In genomic region chr15:78018445-78018844, GRCh38 we compare ENCODE assay signal across 16 cellular contexts. TPM values are rescaled to one million over a fixed set of nuclear protein-coding genes. Genes with fewer than 3 reads are reported as not detected.
DNase-seq lines count a peak whose midpoint lies in the region; ATAC-seq and TF ChIP-seq lines count a peak whose summit lies in the region.
"Had no signal": no experiment of that assay in that cellular context is flagged by ENCODE, and none has a peak within 500 bp of the region (broad histone marks: within the 10 kb centered on the region; RNA-seq: fewer than 3 reads in every experiment).

No MANE protein-coding gene starts in this region.

- H3K9ac ChIP-seq in mammary epithelial cell (ENCODE audit: insufficient read depth, low read length) (no peak overlapping the region), colonic mucosa (ENCODE audit: low read depth in 2 of 2, low read length in 2 of 2) (no peak overlapping the region)

- H3K4me3 ChIP-seq in mammary epithelial cell (replicated peaks in 1 of 3; ENCODE audit: insufficient read depth in 1 of 3, low read depth in 2 of 3, low read length in 3 of 3) (no peak overlapping the region), colonic mucosa (no peak overlapping the region), MG63 (no peak overlapping the region)

- no peak overlapping the region for H2AFZ ChIP-seq in mammary epithelial cell (ENCODE audit: low read depth, low read length)

- no peaks in the 10 kb centered on the region for H3K27me3 ChIP-seq in mammary epithelial cell (ENCODE audit: insufficient read depth, low read length)
- no peaks in the 10 kb centered on the region for H3K27me3 ChIP-seq in colonic mucosa
- no peaks in the 10 kb centered on the region for H3K27me3 ChIP-seq in MG63
- H3K27me3 ChIP-seq: foreskin keratinocyte had no signal

- BruUV-seq in MCF 10A (replicated peaks; lab: Mats Ljungman, UMichigan) (no TSS peak), mammary epithelial cell (replicated peaks; lab: Mats Ljungman, UMichigan) (no TSS peak)

- no peak for ATAC-seq in naive B cell (ENCODE audit: low read depth in 2 of 2)
- ATAC-seq: foreskin keratinocyte had no signal

- no peak overlapping the region for H3K4me3 Mint-ChIP-seq in MCF 10A (ENCODE audit: unreplicated experiment)
- H3K4me3 Mint-ChIP-seq in naive B cell = no peak overlapping the region
- H3K4me3 Mint-ChIP-seq: HFFc6 had no signal

- DNase-seq in MCF 10A (ENCODE audit: unreplicated experiment) (no peak), mammary epithelial cell (no peak), colonic mucosa (no peak), naive B cell (no peak), GM13976 (ENCODE audit: low spot score) (no peak), MG63 (no peak), NCI-H2029 (lab: John Stamatoyannopoulos, UW) (no peak), kidney glomerular epithelial cell (lab: John Stamatoyannopoulos, UW) (no peak)
- DNase-seq: activated CD4-positive, CD25-positive, alpha-beta regulatory T cell; activated T-cell treated with anti-CD3 and anti-CD28 coated beads for 4 hours; DMS153; foreskin keratinocyte; HFFc6; mesendoderm; NCI-H1417 treated with DMSO at 0.1 percent for 48 hours; NCI-H2227 treated with DMSO at 0.1 percent for 48 hours had no signal

- H3K27ac ChIP-seq in mammary epithelial cell (ENCODE audit: insufficient read depth, low read depth, low read length) (no peak overlapping the region), colonic mucosa (peak overlapping the region; percentile 42)
- H3K27ac ChIP-seq: foreskin keratinocyte had no signal

- no peak overlapping the region for H3K4me2 ChIP-seq in mammary epithelial cell (ENCODE audit: insufficient read depth, low read depth, low read length)

- H3K4me1 Mint-ChIP-seq in MCF 10A (ENCODE audit: insufficient read depth, unreplicated experiment) (peaks cover 11% of the 10 kb centered on the region), naive B cell (peaks cover 5 to 14% (median 10%) of the 10 kb centered on the region in 3 donors)

- POLR2A ChIA-PET in MCF 10A (lab: Yijun Ruan, JAX) = interaction anchor here (0.8 to 1.7 kb wide), 3 partner anchors 9 to 26 kb away, joined by 3 to 6 read pairs (median 4); no protein-coding TSS in a partner anchor

- H3K36me3 Mint-ChIP-seq in MCF 10A (ENCODE audit: insufficient read depth, unreplicated experiment) (peaks cover 46% of the 10 kb centered on the region), naive B cell (peaks cover 9 to 26% of the 10 kb centered on the region in 2 donors)

- CTCF ChIA-PET in MCF 10A (lab: Yijun Ruan, JAX) (interaction anchor here (1.2 to 1.8 kb wide), 2 partner anchors 60 to 90 kb away, joined by 4 to 6 read pairs; no protein-coding TSS in a partner anchor), mammary epithelial cell (lab: Charles Lee; ENCODE audit: low non-redundant PET) (no interaction called here)

- peaks cover 3% of the 10 kb centered on the region for H3K36me3 ChIP-seq in mammary epithelial cell (ENCODE audit: insufficient read depth, low read length)
- peaks cover 6% of the 10 kb centered on the region for H3K36me3 ChIP-seq in colonic mucosa
- peaks cover 19% of the 10 kb centered on the region for H3K36me3 ChIP-seq in MG63

- no peaks in the 10 kb centered on the region for H4K20me1 ChIP-seq in mammary epithelial cell (ENCODE audit: insufficient read depth, low read length)

- TF ChIP-seq CTCF in MCF 10A (IDR thresholded peaks at IDR 0.05; ENCODE audit: unreplicated experiment) (no peak), mammary epithelial cell (conservative IDR thresholded peaks at IDR 0.05 in 1 of 2, IDR thresholded peaks at IDR 0.05 in 1 of 2; ENCODE audit: extremely low read depth in 1 of 2, insufficient read depth in 1 of 2, low read depth in 1 of 2, low read length in 2 of 2) (no peak), colonic mucosa (IDR thresholded peaks at IDR 0.05) (no peak), GM13976 (IDR thresholded peaks at IDR 0.05; ENCODE audit: borderline replicate concordance, control extremely low read depth, extremely low read depth, insufficient read depth, missing control alignments) (no peak)

- 65% methylated on average over 4 of the region's 4 CpGs for WGBS in mammary epithelial cell (ENCODE audit: low coverage, missing lambda C conversion rate)

- H3K9me3 ChIP-seq in mammary epithelial cell (replicated peaks; ENCODE audit: insufficient read depth, low read length) (no peaks in the 10 kb centered on the region), colonic mucosa (no peaks in the 10 kb centered on the region), MG63 (no peaks in the 10 kb centered on the region)

- no peaks in the 10 kb centered on the region for H3K9me3 Mint-ChIP-seq in MCF 10A (ENCODE audit: unreplicated experiment)
- H3K9me3 Mint-ChIP-seq in naive B cell = no peaks in the 10 kb centered on the region
- H3K9me3 Mint-ChIP-seq: HFFc6 had no signal

- dilution Hi-C loops in mammary epithelial cell (cut with HindIII; ENCODE audit: low sequenced_read_pairs) = no loop called here

- no peaks in the 10 kb centered on the region for H3K4me1 ChIP-seq in mammary epithelial cell (ENCODE audit: insufficient read depth, low read length)
- H3K4me1 ChIP-seq in colonic mucosa = no peaks in the 10 kb centered on the region
- H3K4me1 ChIP-seq: foreskin keratinocyte had no signal

- intact Hi-C loops in MCF 10A (cut with micrococcal nuclease) = no loop called here
- intact Hi-C loops in mammary epithelial cell (cut with micrococcal nuclease) = no loop called here
- intact Hi-C loops in colonic mucosa (cut with DNase I) = no loop called here

- no peaks in the 10 kb centered on the region for H3K79me2 ChIP-seq in mammary epithelial cell (ENCODE audit: insufficient read depth, low read length)

- H3K27ac Mint-ChIP-seq in MCF 10A (ENCODE audit: low read depth, unreplicated experiment) = peak overlapping the region; percentile 47
- H3K27ac Mint-ChIP-seq in naive B cell = peak overlapping the region in 5 of 6 donors; percentile 21 to 77 (median 56)
- H3K27ac Mint-ChIP-seq: HFFc6 had no signal

- H3K27me3 Mint-ChIP-seq in MCF 10A (ENCODE audit: insufficient read depth, unreplicated experiment) = no peaks in the 10 kb centered on the region
- H3K27me3 Mint-ChIP-seq in naive B cell = no peaks in the 10 kb centered on the region

- in situ Hi-C loops in mammary epithelial cell (cut with MboI; ENCODE audit: low sequenced_read_pairs in 2 of 2) (no loop called here), GM13976 (cut with MboI; ENCODE audit: low sequenced_read_pairs, unreplicated experiment) (no loop called here)

RNA-seq across cellular contexts. Expression of gene TBC1D2B, which starts 59.1 kb away (rescaled TPM):
- total RNA-seq in MCF 10A (2022) (21.2 and 21.6 TPM in 2 replicates), mammary epithelial cell (10 to 100 TPM; 15.7 to 24.0 TPM), colonic mucosa (10 to 100 TPM; 35.9 to 49.1 TPM)
- polyA plus RNA-seq in mammary epithelial cell (11.8 TPM), naive B cell (ENCODE audit: low read depth in 6 of 6) (1 to 10 TPM; 1.7 to 5.5 (median 2.9) TPM)
- polyA minus RNA-seq in mammary epithelial cell = 10.3 TPM
- 30.6 and 31.4 TPM in 2 replicates for total RNA-seq in MG63 (2014; rRNA removed; shearing (Covaris generic); ENCODE audit: low replicate concordance)
